In genomic region chr1:37153116-37153515, GRCh38 we compare ENCODE assay signal across 23 cellular contexts.
"Had no signal": no experiment of that assay in that cellular context is flagged by ENCODE, and none has a peak within 500 bp of the region (broad histone marks: within the 10 kb centered on the region; RNA-seq: fewer than 3 reads in every experiment).

No MANE protein-coding gene starts in this region.

- FAIRE-seq: endometrium, frontal cortex, keratinocyte had no signal

- H3K4me1 Mint-ChIP-seq: mesothelial cell of epicardium; naive B cell; nephron; stimulated activated effector memory CD8-positive, alpha-beta T cell treated with anti-CD3 and anti-CD28 coated beads, Interleukin-12 subunit alpha, Interleukin-12 subunit beta, amount 100 ng/mL, for 72 hours had no signal

- H3K36me3 Mint-ChIP-seq: mesothelial cell of epicardium; neural progenitor cell; stimulated activated effector memory CD8-positive, alpha-beta T cell treated with anti-CD3 and anti-CD28 coated beads, Interleukin-12 subunit alpha, Interleukin-12 subunit beta, amount 100 ng/mL, for 72 hours had no signal

- H3K9me3 Mint-ChIP-seq: mesothelial cell of epicardium, nephron, neural progenitor cell had no signal

- H3K4me1 ChIP-seq: neural progenitor cell, prostate gland, right lobe of liver, stomach had no signal

- H3K4me3 Mint-ChIP-seq: effector memory CD8-positive, alpha-beta T cell; memory B cell; mesothelial cell of epicardium; naive B cell; neural progenitor cell; stimulated activated effector memory CD8-positive, alpha-beta T cell treated with anti-CD3 and anti-CD28 coated beads, Interleukin-12 subunit alpha, Interleukin-12 subunit beta, amount 100 ng/mL, for 72 hours had no signal

- H3K4me3 ChIP-seq: coronary artery, lung, mucosa of descending colon, neural progenitor cell, prostate gland, right lobe of liver, stomach, thyroid gland had no signal

- DNase-seq: dermis blood vessel endothelial cell; effector memory CD8-positive, alpha-beta T cell; erythroblast; mucosa of descending colon; naive B cell; right lobe of liver; stimulated activated CD4-positive, alpha-beta T cell treated with anti-CD3 and anti-CD28 coated beads, Interleukin-2, amount 100 ng/mL, for 24 hours; stimulated activated CD4-positive, alpha-beta T cell treated with anti-CD3 and anti-CD28 coated beads, Interleukin-4, amount 100 ng/mL, for 24 hours; stimulated activated naive CD4-positive, alpha-beta T cell treated with Interleukin-2 at 50 U/mL for 16 hours; stomach; thyroid gland; trophoblast cell had no signal

- H3K27ac Mint-ChIP-seq: effector memory CD8-positive, alpha-beta T cell; memory B cell; mesothelial cell of epicardium; naive B cell; nephron; neural progenitor cell; stimulated activated effector memory CD8-positive, alpha-beta T cell treated with anti-CD3 and anti-CD28 coated beads, Interleukin-12 subunit alpha, Interleukin-12 subunit beta, amount 100 ng/mL, for 72 hours had no signal

- H3K27ac ChIP-seq: coronary artery, neural progenitor cell, prostate gland, right lobe of liver, stomach, thyroid gland had no signal

- H3K36me3 ChIP-seq: neural progenitor cell, prostate gland, right lobe of liver, stomach, thyroid gland had no signal

- H3K9me3 ChIP-seq: mucosa of descending colon, prostate gland, right lobe of liver, thyroid gland had no signal

- ATAC-seq: effector memory CD8-positive, alpha-beta T cell; mucosa of descending colon; right lobe of liver; stimulated activated effector memory CD8-positive, alpha-beta T cell treated with anti-CD3 and anti-CD28 coated beads, Interleukin-12 subunit alpha, Interleukin-12 subunit beta, amount 100 ng/mL, for 72 hours had no signal

- H3K27me3 ChIP-seq: neural progenitor cell, right lobe of liver, thyroid gland had no signal
